ENCODE assay signal across 8 cellular contexts in the genomic region with DNA sequence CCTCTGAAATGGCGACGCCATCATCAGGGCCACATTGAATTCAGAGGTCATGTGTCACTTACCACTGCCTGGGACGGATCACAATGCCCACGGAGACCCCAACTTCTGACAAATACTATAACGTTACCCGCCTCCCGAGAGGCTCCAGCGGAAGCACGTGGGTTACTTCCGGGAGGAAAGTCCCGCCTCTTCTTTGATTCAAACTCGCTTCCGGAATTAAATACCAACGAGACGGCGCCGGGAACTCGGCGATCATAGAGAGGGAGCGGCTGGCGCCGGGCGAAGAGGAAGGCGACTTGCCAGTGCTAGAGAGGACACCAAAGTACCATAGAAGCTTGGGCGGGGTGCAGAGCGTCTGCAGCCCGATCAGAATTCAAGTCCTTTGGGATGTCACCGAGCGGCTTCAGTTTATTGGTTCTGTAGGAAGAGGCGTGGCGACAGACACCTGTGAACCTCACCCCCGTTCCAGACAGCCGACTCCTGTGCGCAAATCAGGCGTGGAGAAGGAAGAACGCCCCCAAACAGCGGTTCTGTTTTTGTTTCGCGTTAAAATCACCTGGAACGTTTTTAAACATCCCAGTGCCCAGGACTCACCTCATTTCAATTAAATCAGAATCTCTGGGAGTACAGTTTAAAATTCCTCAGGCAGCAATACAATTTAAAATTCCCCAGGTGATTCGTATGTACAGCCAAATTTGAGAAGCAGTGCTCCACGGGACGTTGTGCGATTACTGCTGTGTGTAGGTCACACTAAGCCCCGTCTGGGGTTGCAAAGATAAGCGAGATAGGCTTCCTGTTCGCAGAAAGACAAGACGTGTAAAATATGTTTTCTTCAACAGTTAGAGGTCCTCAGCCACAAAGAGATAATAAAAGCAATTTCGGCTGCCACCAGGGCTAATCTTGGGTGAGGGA. TPM values are rescaled to one million over a fixed set of nuclear protein-coding genes. Genes with fewer than 3 reads are reported as not detected.
DNase-seq lines count a peak whose midpoint lies in the region; ATAC-seq and TF ChIP-seq lines count a peak whose summit lies in the region.

A gene with protein sequence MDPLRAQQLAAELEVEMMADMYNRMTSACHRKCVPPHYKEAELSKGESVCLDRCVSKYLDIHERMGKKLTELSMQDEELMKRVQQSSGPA (minus strand): TSS at position 159 of the 912 bp plus-strand sequence. CDS start 565 bp downstream, outside the sequence.

- ATAC-seq in GM19468 (IDR thresholded peaks at IDR 0.05; ENCODE audit: extremely low read depth, unreplicated experiment) = peak; percentile 99
- ATAC-seq in lower lobe of right lung = peak; percentile 98

- intact Hi-C loops in lower lobe of right lung (cut with DNase I) = no loop called here

- H3K27ac ChIP-seq in CD8-positive, alpha-beta memory T cell (ENCODE audit: low read depth, low read length) = peak within 1 kb of the TSS; percentile 86
- H3K27ac ChIP-seq in lower lobe of right lung = peak within 1 kb of the TSS; percentile 75

- peak within 1 kb of the TSS; percentile 88 for H3K4me3 ChIP-seq in CD8-positive, alpha-beta memory T cell (ENCODE audit: low read length)
- peak within 1 kb of the TSS; percentile 69 for H3K4me3 ChIP-seq in lower lobe of right lung

- TF ChIP-seq CTCF in lower lobe of right lung (IDR thresholded peaks at IDR 0.05) = no peak

- POLR2A ChIA-PET in CD8-positive, alpha-beta memory T cell (lab: Charles Lee) = interaction anchor here (0.7 to 1.3 kb wide), 6 partner anchors 9 to 206 kb away, joined by 3 to 7 read pairs (median 3); a partner anchor contains a TSS

- peaks cover 0 to 26% (median 4%) of the 10 kb centered on the region in 3 donors for H3K36me3 Mint-ChIP-seq in CD8-positive, alpha-beta memory T cell

- peaks cover 19% of the 10 kb centered on the region for H3K4me1 ChIP-seq in CD8-positive, alpha-beta memory T cell (ENCODE audit: insufficient read depth, low read length)
- peaks cover 19% of the 10 kb centered on the region for H3K4me1 ChIP-seq in lower lobe of right lung

- DNase-seq in CD8-positive, alpha-beta memory T cell = peak; percentile 84 to 97 (median 95)
- DNase-seq in HS-5 (ENCODE audit: low read depth) = peak; percentile 90
- peak; percentile 95 for DNase-seq in NK-92 treated with Interleukin-12 subunit alpha and Interleukin-12 subunit beta, amount 100 ng/mL, for 24 hours (lab: John Stamatoyannopoulos, UW)
- DNase-seq in activated CD8-positive, alpha-beta memory T cell treated with anti-CD3 and anti-CD28 coated beads for 24 hours = peak; percentile 92
- peak; percentile 90 for DNase-seq in effector CD4-positive, alpha-beta T cell
- DNase-seq in lower lobe of right lung = peak; percentile 97
- DNase-seq in stimulated activated CD4-positive, alpha-beta T cell treated with anti-CD3 and anti-CD28 coated beads, TNF-alpha, amount 100 ng/mL, for 24 hours (ENCODE audit: low read depth in 3 of 3) = peak; percentile 91 to 92 (median 91)

- H3K4me3 Mint-ChIP-seq in CD8-positive, alpha-beta memory T cell = peak within 1 kb of the TSS; percentile 85 to 96 (median 90)

- no peaks in the 10 kb centered on the region for H3K9me3 Mint-ChIP-seq in CD8-positive, alpha-beta memory T cell

- CTCF ChIA-PET in CD8-positive, alpha-beta memory T cell (lab: Charles Lee) = interaction anchor here (0.7 to 20.0 kb wide), 6 partner anchors 36 to 185 kb away, joined by 3 to 498 read pairs (median 10); a partner anchor contains a TSS

- peaks cover 26 to 41% (median 35%) of the 10 kb centered on the region in 3 donors for H3K4me1 Mint-ChIP-seq in CD8-positive, alpha-beta memory T cell

- no peaks in the 10 kb centered on the region for H3K27me3 ChIP-seq in CD8-positive, alpha-beta memory T cell (ENCODE audit: insufficient read depth, low read length, poor library complexity, severe bottlenecking)
- no peaks in the 10 kb centered on the region for H3K27me3 ChIP-seq in lower lobe of right lung (ENCODE audit: low read depth)

- H3K27ac Mint-ChIP-seq in CD8-positive, alpha-beta memory T cell = peak within 1 kb of the TSS; percentile 89 to 99 (median 97)

- peaks cover 0 to 3% of the 10 kb centered on the region in 2 donors for H3K27me3 Mint-ChIP-seq in CD8-positive, alpha-beta memory T cell

- H3K36me3 ChIP-seq in CD8-positive, alpha-beta memory T cell (ENCODE audit: insufficient read depth, low read length) = peaks cover 10% of the 10 kb centered on the region
- H3K36me3 ChIP-seq in lower lobe of right lung = peaks cover 15% of the 10 kb centered on the region

- H3K9me3 ChIP-seq in CD8-positive, alpha-beta memory T cell (ENCODE audit: low read length) = no peaks in the 10 kb centered on the region
- H3K9me3 ChIP-seq in lower lobe of right lung = no peaks in the 10 kb centered on the region

RNA-seq across cellular contexts. Expression of the gene that starts here (rescaled TPM):
- 100 to 1,000 TPM; 151 to 154 TPM for total RNA-seq in CD8-positive, alpha-beta memory T cell
- polyA plus RNA-seq in CD8-positive, alpha-beta memory T cell = 72.2 TPM
- 35.3 TPM for total RNA-seq in lower lobe of right lung

Comparison
In these comparisons a context has a peak if more than half of its experiments do, and no peak if none do; other contexts are left out.
1. Peak in every context shown above with its lines: DNase-seq, ATAC-seq, H3K4me3 ChIP-seq and H3K27ac ChIP-seq.